8 cellular contexts compared by ENCODE assay signal in the genomic region with DNA sequence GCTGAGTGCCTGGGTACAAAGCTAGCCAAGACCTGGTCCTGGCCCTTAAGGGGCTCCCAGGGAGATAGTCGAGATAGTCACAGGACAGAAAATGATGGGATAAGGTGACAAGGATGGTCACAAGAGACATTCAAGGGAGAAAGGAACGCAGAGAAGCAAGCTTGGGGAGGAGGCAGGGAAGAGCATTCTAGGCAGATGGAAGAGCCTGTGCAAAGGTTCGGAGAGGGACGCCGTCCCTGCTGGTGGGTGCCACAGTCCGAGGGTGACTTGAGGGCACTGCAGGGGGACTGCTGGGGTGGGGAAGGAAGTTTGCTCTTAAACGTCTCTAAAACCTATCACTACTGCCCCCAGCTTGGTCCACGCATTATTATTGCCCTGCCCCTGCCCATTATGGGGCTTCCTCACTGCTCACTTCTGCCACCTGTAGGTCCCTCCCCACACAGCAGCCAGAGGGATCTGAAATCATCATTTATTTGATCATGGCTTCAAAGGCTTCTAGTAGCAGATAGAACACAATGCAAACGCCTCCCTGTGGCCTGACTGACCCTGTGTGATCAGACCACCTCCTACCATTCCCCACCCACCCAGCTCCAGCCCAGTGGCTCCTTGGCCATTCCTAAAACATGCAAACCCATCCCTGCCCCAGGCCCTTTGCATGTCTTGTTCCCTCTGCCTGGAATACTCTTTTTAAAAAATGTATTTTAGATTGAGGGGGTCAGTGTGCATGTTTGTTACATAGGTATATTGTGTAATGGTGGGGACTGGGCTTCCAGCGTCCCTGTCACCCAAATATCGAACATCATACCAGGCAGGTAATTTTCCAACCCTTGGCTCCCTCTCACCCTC.
DNase-seq lines count a peak whose midpoint lies in the region; ATAC-seq and TF ChIP-seq lines count a peak whose summit lies in the region.

No MANE protein-coding gene starts in this region.

- H3K27ac ChIP-seq in left ventricle myocardium inferior (replicated peaks) = no peak overlapping the region
- no peak overlapping the region for H3K27ac ChIP-seq in Panc1 (ENCODE audit: low read length)

- H3K36me3 ChIP-seq in left ventricle myocardium inferior (no peaks in the 10 kb centered on the region), Panc1 (ENCODE audit: control insufficient read depth, insufficient read depth, low read length) (no peaks in the 10 kb centered on the region)

- H3K4me3 ChIP-seq in left ventricle myocardium inferior (no peak overlapping the region), Panc1 (ENCODE audit: low read depth in 2 of 2, low read length in 2 of 2) (no peak overlapping the region)

- H3K4me1 ChIP-seq in left ventricle myocardium inferior (peaks cover 13% of the 10 kb centered on the region), Panc1 (ENCODE audit: control insufficient read depth, insufficient read depth, low read length) (no peaks in the 10 kb centered on the region)

- DNase-seq in left ventricle myocardium inferior = no peak
- no peak for DNase-seq in cardiac septum (ENCODE audit: low spot score)
- DNase-seq in Panc1 (ENCODE audit: low read depth, low spot score) = peak; percentile 25
- DNase-seq in activated naive CD4-positive, alpha-beta T cell treated with Interleukin-2 at 50 U/mL for 16 hours = peak; percentile 58
- peak; percentile 31 for DNase-seq in kidney tubule cell (ENCODE audit: low spot score)
- peak; percentile 41 for DNase-seq in stimulated activated naive CD4-positive, alpha-beta T cell treated with Interleukin-2 at 50 U/mL for 16 hours (lab: John Stamatoyannopoulos, UW)
- DNase-seq in COR-L47 (lab: John Stamatoyannopoulos, UW) = no peak

- in situ Hi-C loops in Panc1 (cut with HindIII; ENCODE audit: low pct_unique_long_range_greater_than_20kb, low sequenced_read_pairs) = no loop called here

- ATAC-seq in Panc1 (peak; percentile 50; the same call in 1 of the 2 replicates), HG03097 (IDR thresholded peaks at IDR 0.05; ENCODE audit: low FRiP score, unreplicated experiment) (no peak)

- intact Hi-C loops in left ventricle myocardium inferior (cut with micrococcal nuclease) (no loop called here), cardiac septum (cut with DNase I) (loop anchor here (5.0 to 10.0 kb wide), 2 partner anchors 237 to 659 kb away; no protein-coding TSS in a partner anchor), Panc1 (cut with micrococcal nuclease; ENCODE audit: unreplicated experiment) (loop anchor here (5.0 kb wide), 2 partner anchors 127 to 237 kb away; no protein-coding TSS in a partner anchor)

- BruUV-seq in Panc1 (replicated peaks; lab: Mats Ljungman, UMichigan) = no TSS peak

- POLR2A ChIA-PET in Panc1 (lab: Charles Lee) = interaction anchor here (0.6 kb wide), 1 partner anchor 407 kb away, joined by 3 read pairs; no protein-coding TSS in a partner anchor

- no peaks in the 10 kb centered on the region for H3K9me3 ChIP-seq in left ventricle myocardium inferior (replicated peaks)
- no peaks in the 10 kb centered on the region for H3K9me3 ChIP-seq in Panc1 (ENCODE audit: control insufficient read depth, insufficient read depth, low read depth, low read length)

- H3K27me3 ChIP-seq in left ventricle myocardium inferior (ENCODE audit: low read depth) (no peaks in the 10 kb centered on the region), Panc1 (ENCODE audit: control insufficient read depth, insufficient read depth, low read length) (no peaks in the 10 kb centered on the region)

- TF ChIP-seq CTCF in left ventricle myocardium inferior (IDR thresholded peaks at IDR 0.05; ENCODE audit: borderline replicate concordance) = peak; percentile 64
- peak; percentile 84 for TF ChIP-seq CTCF in Panc1 (IDR thresholded peaks at IDR 0.05)

- CTCF ChIA-PET in Panc1 (lab: Charles Lee) = interaction anchor here (0.6 to 1.1 kb wide), 4 partner anchors 9 to 338 kb away, joined by 4 to 18 read pairs (median 5); no protein-coding TSS in a partner anchor

Comparison
In these comparisons a context has a peak if more than half of its experiments do, and no peak if none do; other contexts are left out.
1. DNase-seq: peak in Panc1 (single experiment), activated naive CD4-positive, alpha-beta T cell treated with Interleukin-2 at 50 U/mL for 16 hours (single experiment), kidney tubule cell (single experiment) and stimulated activated naive CD4-positive, alpha-beta T cell treated with Interleukin-2 at 50 U/mL for 16 hours (single experiment); none in left ventricle myocardium inferior (single experiment), cardiac septum (single experiment) and COR-L47 (single experiment).